ENCODE assay signal across 2 cellular contexts in genomic region chr6:143063631-143064030, GRCh38.
TF ChIP-seq lines count a peak whose summit lies in the region.

No MANE protein-coding gene starts in this region.

TF ChIP-seq in GM23338, 12 proteins besides CTCF, POLR2A, EP300 and RAD21:
- TF ChIP-seq ETS1 (IDR thresholded peaks at IDR 0.05) (no peak), POLR2AphosphoS5 (IDR thresholded peaks at IDR 0.05; ENCODE audit: low read depth) (no peak), JUNB (IDR thresholded peaks at IDR 0.05; ENCODE audit: unreplicated experiment) (no peak), ZNF331 (CRISPR knock-in tag; IDR thresholded peaks at IDR 0.05; ENCODE audit: low read depth) (no peak), EZH2phosphoT487 (IDR thresholded peaks at IDR 0.05; ENCODE audit: unreplicated experiment) (no peak), STAT1 (IDR thresholded peaks at IDR 0.05; ENCODE audit: unreplicated experiment) (no peak), ZNF114 (CRISPR knock-in tag; IDR thresholded peaks at IDR 0.05) (no peak), EZH2 (IDR thresholded peaks at IDR 0.05; ENCODE audit: low read depth, unreplicated experiment) (no peak), NANOG (IDR thresholded peaks at IDR 0.05; ENCODE audit: borderline replicate concordance) (no peak), CREB1 (CRISPR knock-in tag; IDR thresholded peaks at IDR 0.05; ENCODE audit: low read depth) (no peak), ZNF462 (CRISPR knock-in tag; IDR thresholded peaks at IDR 0.05) (no peak)
- TF ChIP-seq, protein P1, sequence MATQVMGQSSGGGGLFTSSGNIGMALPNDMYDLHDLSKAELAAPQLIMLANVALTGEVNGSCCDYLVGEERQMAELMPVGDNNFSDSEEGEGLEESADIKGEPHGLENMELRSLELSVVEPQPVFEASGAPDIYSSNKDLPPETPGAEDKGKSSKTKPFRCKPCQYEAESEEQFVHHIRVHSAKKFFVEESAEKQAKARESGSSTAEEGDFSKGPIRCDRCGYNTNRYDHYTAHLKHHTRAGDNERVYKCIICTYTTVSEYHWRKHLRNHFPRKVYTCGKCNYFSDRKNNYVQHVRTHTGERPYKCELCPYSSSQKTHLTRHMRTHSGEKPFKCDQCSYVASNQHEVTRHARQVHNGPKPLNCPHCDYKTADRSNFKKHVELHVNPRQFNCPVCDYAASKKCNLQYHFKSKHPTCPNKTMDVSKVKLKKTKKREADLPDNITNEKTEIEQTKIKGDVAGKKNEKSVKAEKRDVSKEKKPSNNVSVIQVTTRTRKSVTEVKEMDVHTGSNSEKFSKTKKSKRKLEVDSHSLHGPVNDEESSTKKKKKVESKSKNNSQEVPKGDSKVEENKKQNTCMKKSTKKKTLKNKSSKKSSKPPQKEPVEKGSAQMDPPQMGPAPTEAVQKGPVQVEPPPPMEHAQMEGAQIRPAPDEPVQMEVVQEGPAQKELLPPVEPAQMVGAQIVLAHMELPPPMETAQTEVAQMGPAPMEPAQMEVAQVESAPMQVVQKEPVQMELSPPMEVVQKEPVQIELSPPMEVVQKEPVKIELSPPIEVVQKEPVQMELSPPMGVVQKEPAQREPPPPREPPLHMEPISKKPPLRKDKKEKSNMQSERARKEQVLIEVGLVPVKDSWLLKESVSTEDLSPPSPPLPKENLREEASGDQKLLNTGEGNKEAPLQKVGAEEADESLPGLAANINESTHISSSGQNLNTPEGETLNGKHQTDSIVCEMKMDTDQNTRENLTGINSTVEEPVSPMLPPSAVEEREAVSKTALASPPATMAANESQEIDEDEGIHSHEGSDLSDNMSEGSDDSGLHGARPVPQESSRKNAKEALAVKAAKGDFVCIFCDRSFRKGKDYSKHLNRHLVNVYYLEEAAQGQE (IDR thresholded peaks at IDR 0.05; ENCODE audit: unreplicated experiment): no peak
TF ChIP-seq in GM23338: peak in this region for 0.

TF ChIP-seq in H1, 55 proteins besides CTCF, POLR2A, EP300 and RAD21:
- TF ChIP-seq HDAC2 (IDR thresholded peaks at IDR 0.05; ENCODE audit: borderline replicate concordance in 1 of 2, low read depth in 2 of 2, low read length in 2 of 2): no peak
